Comparison of ENCODE assay signal across 12 cellular contexts in genomic region chr22:30267382-30268302, GRCh38. TPM values are rescaled to one million over a fixed set of nuclear protein-coding genes. Genes with fewer than 3 reads are reported as not detected.
DNase-seq lines count a peak whose midpoint lies in the region; ATAC-seq and TF ChIP-seq lines count a peak whose summit lies in the region.
"Had no signal": no experiment of that assay in that cellular context is flagged by ENCODE, and none has a peak within 500 bp of the region (broad histone marks: within the 10 kb centered on the region; RNA-seq: fewer than 3 reads in every experiment).

No MANE protein-coding gene starts in this region.

- no peak overlapping the region for H4K8ac ChIP-seq in mesenchymal stem cell (ENCODE audit: low read length)

- H3K27me3 Mint-ChIP-seq in activated naive CD4-positive, alpha-beta T cell treated with anti-CD3 and anti-CD28 coated beads, Interleukin-2, amount 50 U/mL, for 24 hours: no peaks in the 10 kb centered on the region
- no peaks in the 10 kb centered on the region for H3K27me3 Mint-ChIP-seq in natural killer cell treated with Interleukin-12 subunit alpha and Interleukin-12 subunit beta and Interleukin-15 and Interleukin-18, amount 100 ng/mL, for 72 hours

- no peak overlapping the region for H2BK5ac ChIP-seq in mesenchymal stem cell (ENCODE audit: low read depth, low read length, poor library complexity, severe bottlenecking)

- peak overlapping the region; percentile 96 for H3K27ac ChIP-seq in DND-41 (ENCODE audit: low read length)
- peak overlapping the region; percentile 76 for H3K27ac ChIP-seq in OCI-LY3 (ENCODE audit: low read length)
- H3K27ac ChIP-seq in mesenchymal stem cell (ENCODE audit: low read length, poor library complexity, severe bottlenecking): no peak overlapping the region

- H2BK120ac ChIP-seq in mesenchymal stem cell (ENCODE audit: low read depth, low read length): no peak overlapping the region

- no peak overlapping the region for H4K91ac ChIP-seq in mesenchymal stem cell (ENCODE audit: low read length)

- H3K36me3 Mint-ChIP-seq in activated naive CD4-positive, alpha-beta T cell treated with anti-CD3 and anti-CD28 coated beads, Interleukin-2, amount 50 U/mL, for 24 hours: peaks cover 7% of the 10 kb centered on the region
- no peaks in the 10 kb centered on the region for H3K36me3 Mint-ChIP-seq in natural killer cell treated with Interleukin-12 subunit alpha and Interleukin-12 subunit beta and Interleukin-15 and Interleukin-18, amount 100 ng/mL, for 72 hours

- 95% methylated on average over 13 of the region's 14 CpGs for WGBS in mesenchymal stem cell

- H3K9ac ChIP-seq in DND-41 (ENCODE audit: low read depth, low read length): peak overlapping the region; percentile 93
- H3K9ac ChIP-seq in OCI-LY3 (ENCODE audit: low read length): peak overlapping the region; percentile 86
- no peak overlapping the region for H3K9ac ChIP-seq in mesenchymal stem cell (ENCODE audit: low read length)

- H3K4me2 ChIP-seq in DND-41 (ENCODE audit: insufficient read depth, low read length): peak overlapping the region; percentile 99
- H3K4me2 ChIP-seq in OCI-LY3 (ENCODE audit: low read length): peak overlapping the region; percentile 99
- no peak overlapping the region for H3K4me2 ChIP-seq in mesenchymal stem cell (ENCODE audit: low read length, poor library complexity, severe bottlenecking)

- H3K4me1 ChIP-seq in DND-41 (ENCODE audit: insufficient read depth, low read length) (peaks cover 86% of the 10 kb centered on the region), OCI-LY3 (ENCODE audit: low read length) (peaks cover 19% of the 10 kb centered on the region), mesenchymal stem cell (ENCODE audit: control insufficient read depth, insufficient read depth, low read depth, low read length) (peaks cover 22% of the 10 kb centered on the region)

- no peak overlapping the region for H2AK5ac ChIP-seq in mesenchymal stem cell (ENCODE audit: low read length, severe bottlenecking)

- no peaks in the 10 kb centered on the region for H3K9me3 Mint-ChIP-seq in activated naive CD4-positive, alpha-beta T cell treated with anti-CD3 and anti-CD28 coated beads, Interleukin-2, amount 50 U/mL, for 24 hours
- no peaks in the 10 kb centered on the region for H3K9me3 Mint-ChIP-seq in natural killer cell treated with Interleukin-12 subunit alpha and Interleukin-12 subunit beta and Interleukin-15 and Interleukin-18, amount 100 ng/mL, for 72 hours

- H3K23ac ChIP-seq in mesenchymal stem cell (ENCODE audit: low read length in 2 of 2): no peak overlapping the region

- H2BK15ac ChIP-seq in mesenchymal stem cell (ENCODE audit: low read depth, poor library complexity, severe bottlenecking): no peak overlapping the region

- no peak overlapping the region for H3K14ac ChIP-seq in mesenchymal stem cell (ENCODE audit: low read length in 2 of 2)

- H3K4ac ChIP-seq in mesenchymal stem cell (ENCODE audit: low read depth in 1 of 2, low read length in 2 of 2): no peak overlapping the region

- peak overlapping the region; percentile 70 to 85 for H3K4me3 ChIP-seq in DND-41 (ENCODE audit: low read depth in 1 of 2, low read length in 2 of 2)
- H3K4me3 ChIP-seq in OCI-LY3 (ENCODE audit: low read length): peak overlapping the region; percentile 83
- no peak overlapping the region for H3K4me3 ChIP-seq in mesenchymal stem cell (ENCODE audit: insufficient read depth in 1 of 2, low read depth in 1 of 2, low read length in 2 of 2)

- H3K36me3 ChIP-seq in DND-41 (ENCODE audit: insufficient read depth, low read length) (peaks cover 77% of the 10 kb centered on the region), OCI-LY3 (replicated peaks; ENCODE audit: low read depth, low read length) (no peaks in the 10 kb centered on the region), mesenchymal stem cell (ENCODE audit: control insufficient read depth in 1 of 2, insufficient read depth in 2 of 2, low read depth in 1 of 2, low read length in 2 of 2) (no peaks in the 10 kb centered on the region)

- peak overlapping the region; percentile 92 for H3K4me3 Mint-ChIP-seq in activated naive CD4-positive, alpha-beta T cell treated with anti-CD3 and anti-CD28 coated beads, Interleukin-2, amount 50 U/mL, for 24 hours
- peak overlapping the region; percentile 91 for H3K4me3 Mint-ChIP-seq in natural killer cell treated with Interleukin-12 subunit alpha and Interleukin-12 subunit beta and Interleukin-15 and Interleukin-18, amount 100 ng/mL, for 72 hours

- H4K20me1 ChIP-seq in DND-41 (ENCODE audit: insufficient read depth, low read length): peaks cover 28% of the 10 kb centered on the region
- no peaks in the 10 kb centered on the region for H4K20me1 ChIP-seq in OCI-LY3 (ENCODE audit: insufficient read depth, low read length)

- no peak overlapping the region for H3K18ac ChIP-seq in mesenchymal stem cell (ENCODE audit: low read depth in 1 of 2, low read length in 2 of 2)

- peak overlapping the region; percentile 90 for H3K27ac Mint-ChIP-seq in activated naive CD4-positive, alpha-beta T cell treated with anti-CD3 and anti-CD28 coated beads, Interleukin-2, amount 50 U/mL, for 24 hours
- H3K27ac Mint-ChIP-seq in natural killer cell treated with Interleukin-12 subunit alpha and Interleukin-12 subunit beta and Interleukin-15 and Interleukin-18, amount 100 ng/mL, for 72 hours: peak overlapping the region; percentile 94 to 97

- H2AFZ ChIP-seq in DND-41 (ENCODE audit: low read depth, low read length) (no peak overlapping the region), OCI-LY3 (ENCODE audit: low read depth, low read length) (no peak overlapping the region), mesenchymal stem cell (ENCODE audit: low read depth, low read length) (no peak overlapping the region)

- ATAC-seq in DND-41 (ENCODE audit: insufficient read depth, low read depth) (peak; percentile 41), HG03521 (IDR thresholded peaks at IDR 0.05; ENCODE audit: unreplicated experiment) (no peak)
- peak in 1 of 2 donors; percentile 15 for ATAC-seq in natural killer cell treated with Interleukin-12 subunit alpha and Interleukin-12 subunit beta and Interleukin-15 and Interleukin-18, amount 100 ng/mL, for 72 hours
- no peak for ATAC-seq in activated CD4-positive, CD25-positive, alpha-beta regulatory T cell treated with anti-CD3 and anti-CD28 coated beads, Interleukin-2, amount 50 U/mL, for 24 hours

- TF ChIP-seq CTCF in DND-41 (IDR thresholded peaks at IDR 0.05; ENCODE audit: borderline replicate concordance, extremely low read depth, low read length, poor library complexity, severe bottlenecking) (peak; percentile 61), OCI-LY3 (IDR thresholded peaks at IDR 0.05; ENCODE audit: low read depth, low read length) (no peak)

- H3K79me2 ChIP-seq in DND-41 (ENCODE audit: insufficient read depth, low read length) (peaks cover 91% of the 10 kb centered on the region), OCI-LY3 (ENCODE audit: low read length) (peaks cover 19% of the 10 kb centered on the region)

- H3K9me3 ChIP-seq in DND-41 (ENCODE audit: insufficient read depth, low read length, severe bottlenecking) (no peaks in the 10 kb centered on the region), OCI-LY3 (ENCODE audit: insufficient read depth, low read length) (no peaks in the 10 kb centered on the region), mesenchymal stem cell (ENCODE audit: control insufficient read depth, low read length) (no peaks in the 10 kb centered on the region)

- no peaks in the 10 kb centered on the region for H3K79me1 ChIP-seq in mesenchymal stem cell (replicated peaks; ENCODE audit: low read length, poor library complexity, severe bottlenecking)

- peak; percentile 95 for DNase-seq in DND-41
- DNase-seq in natural killer cell treated with Interleukin-12 subunit alpha and Interleukin-12 subunit beta and Interleukin-15 and Interleukin-18, amount 100 ng/mL, for 72 hours (ENCODE audit: low spot score): no peak
- DNase-seq in AG08395 (ENCODE audit: low spot score): no peak
- DNase-seq in mesenchymal stem cell: no peak
- DNase-seq: DMS153, glutamatergic neuron, retina had no signal

- H3K27me3 ChIP-seq in DND-41 (ENCODE audit: insufficient read depth, low read length, poor library complexity): no peaks in the 10 kb centered on the region
- H3K27me3 ChIP-seq in OCI-LY3 (ENCODE audit: low read depth, low read length): no peaks in the 10 kb centered on the region
- H3K27me3 ChIP-seq in mesenchymal stem cell (ENCODE audit: control insufficient read depth in 1 of 2, insufficient read depth in 1 of 2, low read length in 2 of 2): no peaks in the 10 kb centered on the region

- H2BK12ac ChIP-seq in mesenchymal stem cell (ENCODE audit: low read length in 2 of 2): no peak overlapping the region

- peaks cover 35% of the 10 kb centered on the region for H3K4me1 Mint-ChIP-seq in activated naive CD4-positive, alpha-beta T cell treated with anti-CD3 and anti-CD28 coated beads, Interleukin-2, amount 50 U/mL, for 24 hours
- H3K4me1 Mint-ChIP-seq in natural killer cell treated with Interleukin-12 subunit alpha and Interleukin-12 subunit beta and Interleukin-15 and Interleukin-18, amount 100 ng/mL, for 72 hours (ENCODE audit: low read depth in 2 of 2): peaks cover 26 to 35% of the 10 kb centered on the region in 2 donors

RNA-seq across cellular contexts. Expression of gene OSM, which starts 1.0 kb away (rescaled TPM):
- total RNA-seq in natural killer cell treated with Interleukin-12 subunit alpha and Interleukin-12 subunit beta and Interleukin-15 and Interleukin-18, amount 100 ng/mL, for 72 hours: 10 to 100 TPM; 15.5 to 38.7 TPM
- polyA plus RNA-seq in mesenchymal stem cell (2013, experiment 1 of 2): not detected
- polyA plus RNA-seq in mesenchymal stem cell (2013, experiment 2 of 2): not detected
- total RNA-seq: HT1080 had no signal

RNA-seq across cellular contexts. Expression of gene LIF, which starts 21.1 kb away (rescaled TPM):
- 100 to 1,000 TPM in 1 of 2 donors, 10 to 100 TPM in 1; 63.3 to 125 TPM for total RNA-seq in natural killer cell treated with Interleukin-12 subunit alpha and Interleukin-12 subunit beta and Interleukin-15 and Interleukin-18, amount 100 ng/mL, for 72 hours
- polyA plus RNA-seq in mesenchymal stem cell (2013, experiment 1 of 2): 10.2 TPM
- polyA plus RNA-seq in mesenchymal stem cell (2013, experiment 2 of 2): 9.7 TPM

RNA-seq across cellular contexts. Expression of gene CASTOR1, which starts 21.7 kb away (rescaled TPM):
- 1 to 10 TPM; 4.0 to 4.4 TPM for total RNA-seq in natural killer cell treated with Interleukin-12 subunit alpha and Interleukin-12 subunit beta and Interleukin-15 and Interleukin-18, amount 100 ng/mL, for 72 hours
- polyA plus RNA-seq in mesenchymal stem cell (2013, experiment 1 of 2): 9.7 TPM
- 8.7 TPM for polyA plus RNA-seq in mesenchymal stem cell (2013, experiment 2 of 2)

RNA-seq across cellular contexts. Expression of gene TBC1D10A, which starts 59.1 kb away (rescaled TPM):
- total RNA-seq in natural killer cell treated with Interleukin-12 subunit alpha and Interleukin-12 subunit beta and Interleukin-15 and Interleukin-18, amount 100 ng/mL, for 72 hours: 10 to 100 TPM; 13.9 to 28.3 TPM
- polyA plus RNA-seq in mesenchymal stem cell (2013, experiment 1 of 2): 15.7 TPM
- polyA plus RNA-seq in mesenchymal stem cell (2013, experiment 2 of 2): 14.0 TPM

Comparison
In these comparisons a context has a peak if more than half of its experiments do, and no peak if none do; other contexts are left out.
1. H3K4me3 ChIP-seq: peak in DND-41 (2 of 2) and OCI-LY3 (single experiment); none in mesenchymal stem cell (0 of 2).